Comparison of ENCODE assay signal across 8 cellular contexts in the genomic region with DNA sequence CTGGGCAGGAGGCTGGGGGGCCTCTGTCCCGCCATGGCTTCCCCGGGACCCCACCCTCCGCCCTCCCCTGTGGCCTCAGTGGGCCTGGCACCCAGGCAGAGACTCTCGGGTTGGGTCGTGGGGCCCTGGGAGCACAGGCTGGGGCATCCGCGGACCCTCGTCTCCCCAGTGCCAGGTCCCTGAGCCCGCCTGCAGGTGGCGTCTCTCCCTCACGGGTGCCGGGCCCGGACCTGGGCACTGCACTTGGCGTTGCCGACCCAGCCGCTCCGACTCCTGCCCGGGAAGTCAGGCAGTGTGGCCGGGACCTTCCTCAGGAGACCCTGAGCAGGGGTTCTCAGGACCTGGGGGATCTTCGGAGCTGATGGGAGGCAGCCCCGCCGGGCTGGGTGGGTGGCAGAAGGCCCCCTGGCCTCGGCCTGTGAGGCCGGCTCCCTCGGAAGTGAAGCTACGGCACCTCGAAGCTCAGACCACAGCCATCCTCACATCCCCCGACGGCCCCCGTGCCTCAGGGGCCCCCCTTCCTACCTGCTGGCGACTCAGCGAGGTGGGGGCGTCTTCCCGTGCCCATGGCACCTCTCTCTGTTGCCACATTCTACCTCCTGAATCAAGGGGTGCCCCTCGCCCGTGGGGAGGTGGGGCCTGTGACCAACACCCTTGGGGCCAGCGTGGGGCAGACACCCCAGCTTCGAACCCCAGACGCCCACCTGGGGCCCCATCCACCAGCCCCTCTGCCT.
DNase-seq lines count a peak whose midpoint lies in the region; ATAC-seq, FAIRE-seq and TF ChIP-seq lines count a peak whose summit lies in the region.

No MANE protein-coding gene starts in this region.

- peak overlapping the region; percentile 85 for H2AFZ ChIP-seq in Loucy (ENCODE audit: low read length)

- peak overlapping the region; percentile 51 for H3K4me2 ChIP-seq in Loucy (ENCODE audit: low read depth, low read length, poor library complexity, severe bottlenecking)

- H3K9me3 ChIP-seq in Loucy (ENCODE audit: insufficient read depth, low read depth, low read length), result no peaks in the 10 kb centered on the region

- no peaks in the 10 kb centered on the region for H3K9me2 ChIP-seq in Loucy (replicated peaks; ENCODE audit: low read depth, low read length)

- no peaks in the 10 kb centered on the region for H3K79me2 ChIP-seq in Loucy (ENCODE audit: insufficient read depth, low read length)

- H3K36me3 ChIP-seq in Loucy (ENCODE audit: insufficient read depth, low read length), result no peaks in the 10 kb centered on the region

- no peaks in the 10 kb centered on the region; the same call in 1 of the 2 replicates for H3F3A ChIP-seq in Loucy (ENCODE audit: low read depth)

- H3K27me3 ChIP-seq in Loucy (ENCODE audit: insufficient read depth, low read length, poor library complexity, severe bottlenecking), result no peaks in the 10 kb centered on the region

- H3K4me3 ChIP-seq in Loucy (ENCODE audit: low read length, poor library complexity, severe bottlenecking), result no peak overlapping the region
- H3K4me3 ChIP-seq in skeletal muscle cell (ENCODE audit: low read depth, low read length), result peak overlapping the region; percentile 22

- peak; percentile 80 for FAIRE-seq in GM18507 (lab: Jason Lieb, UNC)

- peak; percentile 76 for TF ChIP-seq CTCF in Loucy (conservative IDR thresholded peaks at IDR 0.05; ENCODE audit: low read length)

- peak; percentile 92 for DNase-seq in AG08396 (ENCODE audit: low spot score)
- DNase-seq in GM18507 (ENCODE audit: extremely low spot score, insufficient read length, low read depth), result peak; percentile 75
- DNase-seq in T1000 (lab: John Stamatoyannopoulos, UW), result peak; percentile 73
- DNase-seq in astrocyte of the hippocampus (ENCODE audit: low read depth, low spot score), result peak; percentile 91
- DNase-seq in hypothalamus (lab: John Stamatoyannopoulos, UW), result peak in 49 of 51 donors; percentile 10 to 86 (median 59)
- no peak for DNase-seq in skeletal muscle cell (ENCODE audit: low read depth)

- peaks cover 3% of the 10 kb centered on the region for H3K4me1 ChIP-seq in Loucy (ENCODE audit: insufficient read depth, low read length, poor library complexity, severe bottlenecking)

- H4K20me1 ChIP-seq in Loucy (ENCODE audit: insufficient read depth, low read length, poor library complexity, severe bottlenecking), result no peaks in the 10 kb centered on the region

- H3K9ac ChIP-seq in Loucy (ENCODE audit: low read depth, low read length, poor library complexity, severe bottlenecking), result peak overlapping the region; percentile 27

- no peak for ATAC-seq in GM19397 (IDR thresholded peaks at IDR 0.05; ENCODE audit: unreplicated experiment)
